Comparison of ENCODE assay signal across 33 cellular contexts in the genomic region with DNA sequence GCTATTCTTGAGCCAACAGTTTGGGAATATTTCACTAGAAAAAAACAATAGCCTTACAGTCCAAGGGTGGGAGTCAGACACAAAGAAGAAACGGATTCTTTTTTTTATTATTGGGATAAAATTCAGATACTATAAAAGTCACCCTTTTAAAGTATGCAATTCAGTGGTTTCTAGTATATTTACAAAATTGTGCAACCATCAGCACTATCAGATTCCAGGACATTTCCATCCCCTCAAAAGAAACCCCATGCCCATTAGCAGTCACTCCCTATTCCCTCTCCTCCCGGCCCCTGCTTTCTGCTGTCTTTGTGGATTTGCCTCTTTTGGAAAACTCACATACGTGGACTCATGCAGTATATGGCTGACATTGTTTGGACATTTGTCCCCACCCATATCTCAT.
"Had no signal": no experiment of that assay in that cellular context is flagged by ENCODE, and none has a peak within 500 bp of the region (broad histone marks: within the 10 kb centered on the region; RNA-seq: fewer than 3 reads in every experiment).

No MANE protein-coding gene starts in this region.

- H3K4me1 ChIP-seq: adrenal gland, body of pancreas had no signal

- H3K4me1 Mint-ChIP-seq: activated B cell treated with CpG ODN at 0.5 μM for 24 hours, T-cell had no signal

- H3K9me3 ChIP-seq: adrenal gland, body of pancreas, esophagus squamous epithelium had no signal

- ATAC-seq: activated CD4-positive, CD25-positive, alpha-beta regulatory T cell treated with anti-CD3 and anti-CD28 coated beads, Interleukin-2, amount 50 U/mL, for 24 hours; activated CD8-positive, alpha-beta T cell treated with anti-CD3 and anti-CD28 coated beads for 36 hours; activated T-cell treated with anti-CD3 and anti-CD28 coated beads, Interleukin-2, amount 50 U/mL, for 4 hours; activated T-helper 17 cell treated with anti-CD3 and anti-CD28 coated beads, Interleukin-2, amount 50 U/mL, for 72 hours; body of pancreas; effector memory CD8-positive, alpha-beta T cell; T-cell had no signal

- H3K9me3 Mint-ChIP-seq: activated T-cell treated with anti-CD3 and anti-CD28 coated beads, Interleukin-2, amount 50 U/mL, for 4 hours had no signal

- H3K4me3 Mint-ChIP-seq: activated B cell treated with CpG ODN at 0.5 μM for 24 hours; activated CD8-positive, alpha-beta T cell treated with anti-CD3 and anti-CD28 coated beads for 36 hours; activated naive CD8-positive, alpha-beta T cell; activated T-cell treated with anti-CD3 and anti-CD28 coated beads, Interleukin-2, amount 50 U/mL, for 4 hours; activated T-helper 17 cell treated with anti-CD3 and anti-CD28 coated beads, Interleukin-2, amount 50 U/mL, for 72 hours; effector memory CD8-positive, alpha-beta T cell; T-cell; T-helper 1 cell treated with Interleukin-12 subunit alpha and Interleukin-12 subunit beta and Interleukin-4 antibody, amounts not matched to agents 30 μg/mL and 1 μg/mL, for 36 hours had no signal

- H3K27ac Mint-ChIP-seq: activated B cell treated with CpG ODN at 0.5 μM for 24 hours; activated CD8-positive, alpha-beta T cell treated with anti-CD3 and anti-CD28 coated beads for 36 hours; activated naive CD8-positive, alpha-beta T cell; activated T-helper 17 cell treated with anti-CD3 and anti-CD28 coated beads, Interleukin-2, amount 50 U/mL, for 72 hours; effector memory CD8-positive, alpha-beta T cell; T-cell; T-helper 1 cell treated with Interleukin-12 subunit alpha and Interleukin-12 subunit beta and Interleukin-4 antibody, amounts not matched to agents 30 μg/mL and 1 μg/mL, for 36 hours had no signal

- FAIRE-seq: colon, frontal cortex had no signal

- H3K36me3 ChIP-seq: adrenal gland, esophagus squamous epithelium, WERI-Rb-1 had no signal

- H3K27me3 ChIP-seq: adrenal gland, body of pancreas had no signal

- H3K4me3 ChIP-seq: adrenal gland, body of pancreas, esophagus squamous epithelium had no signal

- DNase-seq: activated B cell treated with CpG ODN at 0.5 μM for 24 hours; activated CD4-positive, alpha-beta T cell treated with anti-CD3 and anti-CD28 coated beads for 48 hours; activated CD4-positive, alpha-beta T cell treated with anti-CD3 and anti-CD28 coated beads, Interleukin-2, amount 50 U/mL, for 1 hour; activated CD4-positive, alpha-beta T cell treated with anti-CD3 and anti-CD28 coated beads, Interleukin-2, amount 50 U/mL, for 48 hours; activated CD8-positive, alpha-beta memory T cell treated with anti-CD3 and anti-CD28 coated beads for 24 hours; activated CD8-positive, alpha-beta T cell treated with anti-CD3 and anti-CD28 coated beads for 36 hours; activated effector memory CD4-positive, alpha-beta T cell treated with Interleukin-2 at 50 U/mL for 16 hours; activated gamma-delta T cell treated with Interleukin-2 at 50 U/mL for 16 hours; activated naive CD4-positive, alpha-beta T cell treated with anti-CD3 and anti-CD28 coated beads, Interleukin-2, amount 50 U/mL, for 16 hours; activated naive CD4-positive, alpha-beta T cell treated with Interleukin-2 at 50 U/mL for 16 hours; activated T-cell treated with anti-CD3 and anti-CD28 coated beads, Interleukin-2, amount 50 U/mL, for 4 hours; adrenal gland; amygdala; aorta; body of pancreas; caudate nucleus; cortex of kidney; dermis blood vessel endothelial cell; effector CD4-positive, alpha-beta T cell; effector memory CD8-positive, alpha-beta T cell; esophagus squamous epithelium; foreskin fibroblast; head of caudate nucleus; T-cell; T1000; WERI-Rb-1 had no signal

- H3K36me3 Mint-ChIP-seq: activated naive CD8-positive, alpha-beta T cell; T-cell had no signal

- H3K27ac ChIP-seq: adrenal gland, body of pancreas, epithelial cell of prostate, esophagus squamous epithelium, WERI-Rb-1 had no signal
